In the genomic region with DNA sequence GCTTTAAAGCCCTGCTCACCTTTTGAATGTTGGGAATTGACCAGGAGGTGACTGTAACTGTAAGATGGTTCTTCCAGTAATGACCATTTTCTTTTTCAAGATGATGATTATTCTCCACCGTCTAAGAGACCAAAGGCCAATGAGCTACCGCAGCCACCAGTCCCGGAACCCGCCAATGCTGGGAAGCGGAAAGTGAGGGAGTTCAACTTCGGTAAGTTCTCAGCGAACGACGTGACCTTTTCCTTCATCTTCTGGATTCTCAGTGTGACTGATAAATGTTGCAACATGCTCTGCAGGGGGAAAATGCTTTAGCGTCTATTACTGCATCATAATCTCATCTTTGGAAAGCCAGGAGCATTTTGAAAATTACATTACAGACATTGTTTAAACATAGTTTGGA, we compare ENCODE assay signal across 4 cellular contexts. TPM values are rescaled to one million over a fixed set of nuclear protein-coding genes. Genes with fewer than 3 reads are reported as not detected.
"Had no signal": no experiment of that assay in that cellular context is flagged by ENCODE, and none has a peak within 500 bp of the region (broad histone marks: within the 10 kb centered on the region; RNA-seq: fewer than 3 reads in every experiment).

No MANE protein-coding gene starts in this region.

RNA-seq across cellular contexts. Expression of a gene that starts 45.1 kb away (rescaled TPM):
- total RNA-seq: LHCN-M2, M059J, MCF 10A, NCI-H460 had no signal
